ENCODE assay signal across 9 cellular contexts in the genomic region with DNA sequence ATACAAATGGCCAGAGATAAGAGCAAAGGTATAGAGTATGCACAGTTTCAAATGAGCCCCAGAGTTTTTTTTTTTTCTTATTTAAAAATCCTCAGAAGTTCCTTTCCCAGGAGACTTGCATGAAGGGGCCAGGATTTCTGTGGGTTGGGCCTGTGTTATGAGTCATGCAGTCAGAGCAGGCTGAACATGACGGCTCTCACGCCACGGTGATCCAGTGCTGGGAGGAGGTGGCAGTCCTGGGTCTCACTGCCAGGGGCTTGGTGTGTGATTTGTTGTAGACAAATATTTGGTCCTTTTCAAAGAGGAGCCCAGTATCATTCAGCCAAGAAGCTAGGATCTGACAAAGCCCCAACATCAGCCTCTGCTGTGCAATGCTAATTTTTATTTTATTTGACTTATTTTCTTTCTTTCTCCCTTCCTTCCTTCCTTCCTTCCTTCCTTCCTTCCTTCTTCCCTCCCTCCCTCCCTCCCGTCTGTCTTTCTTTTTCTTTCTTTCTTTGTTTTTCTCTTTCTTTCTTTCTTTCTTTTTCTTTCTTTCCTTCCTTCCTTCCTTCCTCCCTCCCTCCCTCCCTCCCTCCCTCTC. TPM values are rescaled to one million over a fixed set of nuclear protein-coding genes. Genes with fewer than 3 reads are reported as not detected.
DNase-seq lines count a peak whose midpoint lies in the region; ATAC-seq and TF ChIP-seq lines count a peak whose summit lies in the region.
"Had no signal": no experiment of that assay in that cellular context is flagged by ENCODE, and none has a peak within 500 bp of the region (broad histone marks: within the 10 kb centered on the region; RNA-seq: fewer than 3 reads in every experiment).

No MANE protein-coding gene starts in this region.

- H3K36me3 ChIP-seq in DND-41 (ENCODE audit: insufficient read depth, low read length) (no peaks in the 10 kb centered on the region), osteoblast (ENCODE audit: insufficient read depth, low read length) (no peaks in the 10 kb centered on the region)

- peak; percentile 58 for ATAC-seq in DND-41 (ENCODE audit: insufficient read depth, low read depth)
- no peak for ATAC-seq in GM21717 (IDR thresholded peaks at IDR 0.05; ENCODE audit: unreplicated experiment)

- H3K27ac ChIP-seq in DND-41 (ENCODE audit: low read length): no peak overlapping the region
- H3K27ac ChIP-seq in epithelial cell of prostate: peak overlapping the region; percentile 85
- H3K27ac ChIP-seq in osteoblast (ENCODE audit: low read depth, low read length): peak overlapping the region; percentile 86

- H3K4me3 ChIP-seq in DND-41 (ENCODE audit: low read depth in 1 of 2, low read length in 2 of 2) (no peak overlapping the region), osteoblast (ENCODE audit: insufficient read depth, low read length) (no peak overlapping the region)
- H3K4me3 ChIP-seq: dorsolateral prefrontal cortex had no signal

- peaks cover 13% of the 10 kb centered on the region for H3K4me1 ChIP-seq in DND-41 (ENCODE audit: insufficient read depth, low read length)
- H3K4me1 ChIP-seq in osteoblast (ENCODE audit: insufficient read depth, low read length): peaks cover 32% of the 10 kb centered on the region

- DNase-seq in DND-41 (peak; percentile 33), NCI-H2227 treated with DMSO at 0.1 percent for 48 hours (lab: John Stamatoyannopoulos, UW) (peak; percentile 47), epithelial cell of prostate (ENCODE audit: low read depth, low spot score) (peak; percentile 64), osteoblast (ENCODE audit: insufficient read length, low spot score, missing footprints) (peak; percentile 92), NCI-H1048 (lab: John Stamatoyannopoulos, UW) (no peak), NCI-H1436 treated with DMSO at 0.1 percent for 48 hours (lab: John Stamatoyannopoulos, UW) (no peak), hippocampal formation (lab: John Stamatoyannopoulos, UW) (no peak)

- H3K4me2 ChIP-seq in DND-41 (ENCODE audit: insufficient read depth, low read length): no peak overlapping the region
- peak overlapping the region; percentile 60 for H3K4me2 ChIP-seq in osteoblast (ENCODE audit: insufficient read depth, low read length)

- H3K79me2 ChIP-seq in DND-41 (ENCODE audit: insufficient read depth, low read length): no peaks in the 10 kb centered on the region
- H3K79me2 ChIP-seq in osteoblast (ENCODE audit: insufficient read depth, low read length): no peaks in the 10 kb centered on the region

- no peak overlapping the region for H3K9ac ChIP-seq in DND-41 (ENCODE audit: low read depth, low read length)

- H3K9me3 ChIP-seq in DND-41 (ENCODE audit: insufficient read depth, low read length, severe bottlenecking): no peaks in the 10 kb centered on the region
- H3K9me3 ChIP-seq in osteoblast (ENCODE audit: low read depth, low read length): no peaks in the 10 kb centered on the region

- no peaks in the 10 kb centered on the region for H3K27me3 ChIP-seq in DND-41 (ENCODE audit: insufficient read depth, low read length, poor library complexity)
- no peaks in the 10 kb centered on the region for H3K27me3 ChIP-seq in osteoblast (ENCODE audit: insufficient read depth, low read length)
- H3K27me3 ChIP-seq: dorsolateral prefrontal cortex had no signal

- TF ChIP-seq CTCF in DND-41 (IDR thresholded peaks at IDR 0.05; ENCODE audit: borderline replicate concordance, extremely low read depth, low read length, poor library complexity, severe bottlenecking) (no peak), osteoblast (IDR thresholded peaks at IDR 0.05; ENCODE audit: extremely low read depth, low read depth, low read length) (no peak)

- H2AFZ ChIP-seq in DND-41 (ENCODE audit: low read depth, low read length) (no peak overlapping the region), osteoblast (ENCODE audit: low read length) (peak overlapping the region; percentile 42)

- no peaks in the 10 kb centered on the region for H4K20me1 ChIP-seq in DND-41 (ENCODE audit: insufficient read depth, low read length)
- H4K20me1 ChIP-seq in osteoblast (ENCODE audit: insufficient read depth, low read length): no peaks in the 10 kb centered on the region

RNA-seq across cellular contexts. Expression of a gene that starts 10.4 kb away (rescaled TPM):
- 37.6 and 40.4 TPM in 2 replicates for total RNA-seq in osteoblast

Comparison
In these comparisons a context has a peak if more than half of its experiments do, and no peak if none do; other contexts are left out.
1. DNase-seq: peak in DND-41 (single experiment), NCI-H2227 treated with DMSO at 0.1 percent for 48 hours (single experiment), epithelial cell of prostate (single experiment) and osteoblast (single experiment); none in NCI-H1048 (single experiment), NCI-H1436 treated with DMSO at 0.1 percent for 48 hours (single experiment) and hippocampal formation (0 of 2).